ENCODE assay signal across 1 cellular context in genomic region chr17:74203439-74204240, GRCh38.
TF ChIP-seq lines count a peak whose summit lies in the region.

Gene RPL38, plus strand, starts transcription at chr17:74203678. Its CDS starts 278 bp downstream, at chr17:74203956.

TF ChIP-seq in HepG2, 621 proteins besides CTCF, POLR2A, EP300 and RAD21 (continued from another document and continues in another):
- peak; percentile 79 for TF ChIP-seq ZBTB40 (IDR thresholded peaks at IDR 0.05)
- TF ChIP-seq ZBTB40 (CRISPR knock-in tag; IDR thresholded peaks at IDR 0.05), result peak; percentile 84
- TF ChIP-seq FOXK2 (IDR thresholded peaks at IDR 0.05), result peak; percentile 74
- no peak for TF ChIP-seq MBNL3 (CRISPR knock-in tag; conservative IDR thresholded peaks at IDR 0.05)
- 0 out of 2 replicates have a peak, but pooled peaks have one; percentile 59 for TF ChIP-seq ZKSCAN5 (CRISPR knock-in tag; IDR thresholded peaks at IDR 0.05)
- TF ChIP-seq KDM5B (CRISPR knock-in tag; IDR thresholded peaks at IDR 0.05; ENCODE audit: borderline replicate concordance), result peak; percentile 96
- TF ChIP-seq NFRKB (IDR thresholded peaks at IDR 0.05), result no peak
- TF ChIP-seq MAF1 (CRISPR knock-in tag; IDR thresholded peaks at IDR 0.05; ENCODE audit: borderline replicate concordance), result peak; percentile 54; the same call in 1 of the 2 replicates
- TF ChIP-seq THAP11 (CRISPR knock-in tag; IDR thresholded peaks at IDR 0.05), result peak; percentile 96
- TF ChIP-seq ZHX2 (IDR thresholded peaks at IDR 0.05; ENCODE audit: low read depth), result 0 out of 2 replicates have a peak, but pooled peaks have one; percentile 46
- no peak for TF ChIP-seq ZHX2 (CRISPR knock-in tag; IDR thresholded peaks at IDR 0.05; ENCODE audit: borderline replicate concordance)
- TF ChIP-seq CSRNP2 (CRISPR knock-in tag; conservative IDR thresholded peaks at IDR 0.05; ENCODE audit: low read depth), result no peak
- TF ChIP-seq ZNF282 (IDR thresholded peaks at IDR 0.05; ENCODE audit: partially characterized antibody), result no peak
- no peak for TF ChIP-seq PHB2 (IDR thresholded peaks at IDR 0.05; ENCODE audit: partially characterized antibody)
- no peak for TF ChIP-seq ZMYM2 (CRISPR knock-in tag; IDR thresholded peaks at IDR 0.05)
- peak; percentile 59; the same call in 1 of the 2 replicates for TF ChIP-seq REL (CRISPR knock-in tag; conservative IDR thresholded peaks at IDR 0.05)
- no peak for TF ChIP-seq FUBP1 (CRISPR knock-in tag; IDR thresholded peaks at IDR 0.05; ENCODE audit: borderline replicate concordance)
- TF ChIP-seq ZNF12 (CRISPR knock-in tag; IDR thresholded peaks at IDR 0.05), result peak; percentile 67; the same call in 1 of the 2 replicates
- peak; percentile 90 for TF ChIP-seq PRDM10 (CRISPR knock-in tag; IDR thresholded peaks at IDR 0.05; ENCODE audit: low read depth)
- TF ChIP-seq ZNF816 (CRISPR knock-in tag; IDR thresholded peaks at IDR 0.05; ENCODE audit: borderline replicate concordance), result peak; percentile 74; the same call in 1 of the 2 replicates
- TF ChIP-seq ZBED4 (CRISPR knock-in tag; IDR thresholded peaks at IDR 0.05; ENCODE audit: borderline replicate concordance), result peak; percentile 66; the same call in 1 of the 2 replicates
- peak; percentile 60; the same call in 1 of the 2 replicates for TF ChIP-seq ARHGAP35 (CRISPR knock-in tag; IDR thresholded peaks at IDR 0.05; ENCODE audit: borderline replicate concordance)
